In the genomic region with DNA sequence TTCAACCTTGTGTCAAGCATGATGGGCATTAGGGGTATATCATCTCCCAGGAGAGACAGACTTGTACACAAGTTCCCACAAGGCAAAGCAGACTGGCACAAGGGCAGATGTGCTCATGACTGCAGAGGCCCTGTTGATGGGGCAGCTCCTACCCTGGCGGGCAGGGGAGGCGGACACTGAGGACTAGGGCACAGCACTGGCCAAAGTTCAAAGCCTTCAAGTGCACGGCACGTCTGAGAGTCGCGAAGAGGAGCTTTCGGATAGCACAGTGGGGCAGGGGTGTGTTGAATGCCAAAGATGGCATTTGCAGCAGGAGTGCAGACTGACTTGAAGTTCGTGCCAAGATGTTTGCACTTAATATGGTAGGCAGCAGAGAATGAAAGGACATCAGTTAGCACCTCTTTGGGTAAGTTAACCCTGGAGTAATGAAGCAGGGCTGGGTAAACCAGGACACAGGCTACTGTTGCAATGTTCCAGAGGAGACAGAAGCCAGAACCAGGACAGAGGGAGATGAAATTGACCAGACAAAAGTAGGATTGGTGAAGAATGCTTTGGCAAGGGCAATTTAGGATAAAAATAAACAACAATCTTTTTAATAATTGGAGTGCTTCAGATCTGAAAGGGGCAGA, we compare ENCODE assay signal across 18 cellular contexts. TPM values are rescaled to one million over a fixed set of nuclear protein-coding genes. Genes with fewer than 3 reads are reported as not detected.
DNase-seq lines count a peak whose midpoint lies in the region; ATAC-seq and TF ChIP-seq lines count a peak whose summit lies in the region.
"Had no signal": no experiment of that assay in that cellular context is flagged by ENCODE, and none has a peak within 500 bp of the region (broad histone marks: within the 10 kb centered on the region; RNA-seq: fewer than 3 reads in every experiment).

No MANE protein-coding gene starts in this region.

- TF ChIP-seq POLR2A in IMR-90 (IDR thresholded peaks at IDR 0.05; ENCODE audit: low read depth, low read length) (no peak), heart left ventricle (IDR thresholded peaks at IDR 0.05) (no peak)

- H3K9me1 ChIP-seq in IMR-90 (ENCODE audit: insufficient read depth, low read length) = peaks cover 4% of the 10 kb centered on the region

- H4K91ac ChIP-seq in IMR-90 (ENCODE audit: insufficient read depth, low read depth, low read length) = no peak overlapping the region

- no peak overlapping the region for H4K8ac ChIP-seq in IMR-90 (ENCODE audit: low read depth in 2 of 2, low read length in 2 of 2)

- no peak overlapping the region for H2AK9ac ChIP-seq in IMR-90 (replicated peaks; ENCODE audit: low read depth, low read length, poor library complexity)

- no peak overlapping the region for H3K9ac ChIP-seq in IMR-90 (ENCODE audit: low read depth, low read length)
- H3K9ac ChIP-seq: BLaER1 had no signal

- no peak overlapping the region for H2BK5ac ChIP-seq in IMR-90 (ENCODE audit: low read depth, low read length, poor library complexity, severe bottlenecking)

- ATAC-seq in IMR-90 (ENCODE audit: low read depth) (no peak), heart left ventricle (peak; percentile 76 to 91 (median 86)), HG03469 (IDR thresholded peaks at IDR 0.05; ENCODE audit: unreplicated experiment) (no peak)
- peak; percentile 24 for ATAC-seq in stimulated activated effector memory CD8-positive, alpha-beta T cell treated with anti-CD3 and anti-CD28 coated beads, Interleukin-12 subunit alpha, Interleukin-12 subunit beta, amount 100 ng/mL, for 72 hours

- H3K4me1 ChIP-seq in IMR-90 (ENCODE audit: control insufficient read depth, insufficient read depth, low read length) (peaks cover under 1% of the 10 kb centered on the region; the same call in 1 of the 2 replicates), heart left ventricle (peaks cover 0 to 41% (median 14%) of the 10 kb centered on the region in 12 donors)
- H3K4me1 ChIP-seq: HAP-1 had no signal

- H3K27ac ChIP-seq in IMR-90 (ENCODE audit: insufficient read depth, low read length) (no peak overlapping the region), heart left ventricle (peak overlapping the region in 8 of 12 donors; percentile 2 to 94 (median 48))
- H3K27ac ChIP-seq: BLaER1 had no signal

- no peak overlapping the region for H3K14ac ChIP-seq in IMR-90 (replicated peaks; ENCODE audit: low read depth, low read length)

- H3K4me3 ChIP-seq in IMR-90 (ENCODE audit: insufficient read depth, low read depth, low read length) (no peak overlapping the region), heart left ventricle (peak overlapping the region in 1 of 12 donors; percentile 2)
- H3K4me3 ChIP-seq: BLaER1, HAP-1 had no signal

- no peaks in the 10 kb centered on the region for H3K4me1 Mint-ChIP-seq in stimulated activated effector memory CD8-positive, alpha-beta T cell treated with anti-CD3 and anti-CD28 coated beads, Interleukin-12 subunit alpha, Interleukin-12 subunit beta, amount 100 ng/mL, for 72 hours

- H3K36me3 Mint-ChIP-seq in stimulated activated effector memory CD8-positive, alpha-beta T cell treated with anti-CD3 and anti-CD28 coated beads, Interleukin-12 subunit alpha, Interleukin-12 subunit beta, amount 100 ng/mL, for 72 hours = no peaks in the 10 kb centered on the region
- H3K36me3 Mint-ChIP-seq: CD4-positive, alpha-beta memory T cell had no signal

- WGBS in IMR-90 (ENCODE audit: extremely low coverage in 2 of 2, insufficient read length in 1 of 2), 2 experiments = 85% methylated on average over 7 of the region's 8 CpGs; no CpG with 5 or more reads in 1 of the 2 experiments
- WGBS in heart left ventricle, 4 donors = 48 to 78% (median 65%) methylated on average over 8 of the region's 8 CpGs

- no peak overlapping the region for H3K23ac ChIP-seq in IMR-90 (ENCODE audit: low read depth, low read length)

- peaks cover 4% of the 10 kb centered on the region; the same call in 1 of the 2 replicates for H3K9me3 ChIP-seq in IMR-90 (ENCODE audit: control insufficient read depth, insufficient read depth, low read length)
- no peaks in the 10 kb centered on the region for H3K9me3 ChIP-seq in heart left ventricle
- H3K9me3 ChIP-seq: BLaER1, HAP-1 had no signal

- H3K4me2 ChIP-seq in IMR-90 (ENCODE audit: low read depth, low read length) = no peak overlapping the region
- H3K4me2 ChIP-seq: BLaER1 had no signal

- H3K56ac ChIP-seq in IMR-90 (ENCODE audit: extremely low read depth, insufficient read depth, low read length) = no peak overlapping the region

- peaks cover 0 to under 1% of the 10 kb centered on the region in 2 experiments; a peak in 2 of 4 replicates for H3K79me1 ChIP-seq in IMR-90 (ENCODE audit: low read depth in 1 of 2, low read length in 2 of 2)

- H3K4me3 Mint-ChIP-seq in stimulated activated effector memory CD8-positive, alpha-beta T cell treated with anti-CD3 and anti-CD28 coated beads, Interleukin-12 subunit alpha, Interleukin-12 subunit beta, amount 100 ng/mL, for 72 hours = no peak overlapping the region
- H3K4me3 Mint-ChIP-seq: CD4-positive, alpha-beta memory T cell had no signal

- H2AFZ ChIP-seq in IMR-90 (replicated peaks; ENCODE audit: low read length, poor library complexity) = no peak overlapping the region

- H4K5ac ChIP-seq in IMR-90 (ENCODE audit: low read depth, low read length) = no peak overlapping the region

- no peak overlapping the region for H2AK5ac ChIP-seq in IMR-90 (ENCODE audit: low read depth, low read length)

- no peaks in the 10 kb centered on the region for H4K20me1 ChIP-seq in IMR-90 (ENCODE audit: insufficient read depth, low read length)
- H4K20me1 ChIP-seq: BLaER1 had no signal

- no peak overlapping the region for H3K27ac Mint-ChIP-seq in stimulated activated effector memory CD8-positive, alpha-beta T cell treated with anti-CD3 and anti-CD28 coated beads, Interleukin-12 subunit alpha, Interleukin-12 subunit beta, amount 100 ng/mL, for 72 hours
- H3K27ac Mint-ChIP-seq: CD4-positive, alpha-beta memory T cell had no signal

- H3K18ac ChIP-seq in IMR-90 (ENCODE audit: low read depth, low read length) = no peak overlapping the region

- no peak for TF ChIP-seq RAD21 in IMR-90 (IDR thresholded peaks at IDR 0.05; ENCODE audit: low read length)

- no peak overlapping the region for H2BK120ac ChIP-seq in IMR-90 (ENCODE audit: low read depth, low read length)

- intact Hi-C loops in IMR-90 (cut with micrococcal nuclease) = no loop called here
- intact Hi-C loops in heart left ventricle (cut with DNase I) = no loop called here

- H3K9me3 Mint-ChIP-seq in stimulated activated effector memory CD8-positive, alpha-beta T cell treated with anti-CD3 and anti-CD28 coated beads, Interleukin-12 subunit alpha, Interleukin-12 subunit beta, amount 100 ng/mL, for 72 hours = no peaks in the 10 kb centered on the region

- BruUV-seq in IMR-90 (replicated peaks; lab: Mats Ljungman, UMichigan) = no TSS peak

- no peaks in the 10 kb centered on the region for H3K36me3 ChIP-seq in IMR-90 (ENCODE audit: control insufficient read depth, insufficient read depth, low read length)
- H3K36me3 ChIP-seq in heart left ventricle = no peaks in the 10 kb centered on the region
- H3K36me3 ChIP-seq: BLaER1, HAP-1 had no signal

- TF ChIP-seq CTCF in IMR-90 (conservative IDR thresholded peaks at IDR 0.05; ENCODE audit: low read depth, low read length) (no peak), heart left ventricle (IDR thresholded peaks at IDR 0.05) (no peak)

- DNase-seq in IMR-90 (no peak), heart left ventricle (peak in 3 of 5 donors; percentile 27 to 71 (median 70)), myocyte (ENCODE audit: low read depth) (peak; percentile 26), activated gamma-delta T cell treated with Interleukin-2 at 50 U/mL for 16 hours (no peak)
- no peak for DNase-seq in stimulated activated effector memory CD8-positive, alpha-beta T cell treated with anti-CD3 and anti-CD28 coated beads, Interleukin-12 subunit alpha, Interleukin-12 subunit beta, amount 100 ng/mL, for 72 hours (ENCODE audit: low spot score in 2 of 2)
- DNase-seq in stimulated activated CD4-positive, alpha-beta T cell treated with anti-CD3 and anti-CD28 coated beads, Interleukin-2, amount 100 ng/mL, for 48 hours = no peak
- DNase-seq: CD4-positive, alpha-beta memory T cell; DMS153; GDM1; MM.1S; NCI-H1092; NCI-H1436 treated with DMSO at 0.1 percent for 48 hours; NCI-H2081; NCI-H446 treated with DMSO at 0.1 percent for 48 hours; SIG-M5 had no signal

- in situ Hi-C loops in IMR-90 (cut with MboI; ENCODE audit: low sequenced_read_pairs) = no loop called here

- no peak overlapping the region for H2BK20ac ChIP-seq in IMR-90 (ENCODE audit: low read depth, low read length)

- POLR2A ChIA-PET in IMR-90 (lab: Charles Lee; ENCODE audit: unreplicated experiment) = interaction anchor here (0.6 kb wide), 1 partner anchor 10 kb away, joined by 3 read pairs; no protein-coding TSS in a partner anchor

- H3K27me3 ChIP-seq in IMR-90 (ENCODE audit: control insufficient read depth, insufficient read depth, low read length) = no peaks in the 10 kb centered on the region
- H3K27me3 ChIP-seq in heart left ventricle = peaks cover 0 to 1% (median 0%) of the 10 kb centered on the region in 9 donors
- H3K27me3 ChIP-seq: BLaER1 had no signal

- H2BK15ac ChIP-seq in IMR-90 (ENCODE audit: low read depth, low read length) = 0 out of 3 replicates have a peak overlapping the region, but pooled peaks have one; percentile 3

- dilution Hi-C loops in IMR-90 (cut with HindIII; ENCODE audit: low sequenced_read_pairs, unreplicated experiment) = no loop called here

- CTCF ChIA-PET in IMR-90 (lab: Yijun Ruan, JAX) = no interaction called here

- H3K4ac ChIP-seq in IMR-90 (ENCODE audit: low read depth, low read length) = no peak overlapping the region

TF ChIP-seq in IMR-90, 13 proteins besides CTCF, POLR2A, EP300 and RAD21:
- TF ChIP-seq, protein P1, sequence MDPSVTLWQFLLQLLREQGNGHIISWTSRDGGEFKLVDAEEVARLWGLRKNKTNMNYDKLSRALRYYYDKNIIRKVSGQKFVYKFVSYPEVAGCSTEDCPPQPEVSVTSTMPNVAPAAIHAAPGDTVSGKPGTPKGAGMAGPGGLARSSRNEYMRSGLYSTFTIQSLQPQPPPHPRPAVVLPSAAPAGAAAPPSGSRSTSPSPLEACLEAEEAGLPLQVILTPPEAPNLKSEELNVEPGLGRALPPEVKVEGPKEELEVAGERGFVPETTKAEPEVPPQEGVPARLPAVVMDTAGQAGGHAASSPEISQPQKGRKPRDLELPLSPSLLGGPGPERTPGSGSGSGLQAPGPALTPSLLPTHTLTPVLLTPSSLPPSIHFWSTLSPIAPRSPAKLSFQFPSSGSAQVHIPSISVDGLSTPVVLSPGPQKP (IDR thresholded peaks at IDR 0.05; ENCODE audit: borderline replicate concordance, low read depth, low read length) = no peak
- TF ChIP-seq BHLHE40 (IDR thresholded peaks at IDR 0.05; ENCODE audit: low read depth, low read length) (no peak), RFX5 (IDR thresholded peaks at IDR 0.05; ENCODE audit: low read depth, low read length) (no peak), CEBPB (IDR thresholded peaks at IDR 0.05; ENCODE audit: low read depth, low read length) (no peak)
TF ChIP-seq in IMR-90: peak in this region for 0.

RNA-seq across cellular contexts. Expression of gene EML1, which starts 6.7 kb away (rescaled TPM):
- total RNA-seq in IMR-90 (2012; rRNA removed) (34.4 and 42.3 TPM in 2 replicates), heart left ventricle (10 to 100 TPM; 26.4 to 49.7 (median 41.5) TPM), myocyte (20.8 and 24.1 TPM in 2 replicates)
- polyA plus RNA-seq in IMR-90 (2012; rRNA removed) (11.6 and 14.0 TPM in 2 replicates), heart left ventricle (10 to 100 TPM in 1 of 2 donors, 1 to 10 TPM in 1; 7.4 to 18.2 TPM)
- polyA plus RNA-seq in IMR-90 (2012; cell fraction: cytosol; rRNA removed) = 10.6 and 11.1 TPM in 2 replicates
- polyA plus RNA-seq in IMR-90 (2012; cell fraction: nucleus; rRNA removed; ENCODE audit: low replicate concordance) = 9.4 and 14.7 TPM in 2 replicates
- 18.0 TPM for polyA plus RNA-seq in myocyte (2012)
- polyA plus RNA-seq: CD4-positive, alpha-beta memory T cell had no signal

Comparison
In these comparisons a context has a peak if more than half of its experiments do, and no peak if none do; other contexts are left out.
1. ATAC-seq: peak in heart left ventricle (4 of 4) and stimulated activated effector memory CD8-positive, alpha-beta T cell treated with anti-CD3 and anti-CD28 coated beads, Interleukin-12 subunit alpha, Interleukin-12 subunit beta, amount 100 ng/mL, for 72 hours (single experiment); none in IMR-90 (single experiment) and HG03469 (single experiment).
2. DNase-seq: peak in heart left ventricle (3 of 5) and myocyte (single experiment); none in IMR-90 (single experiment), stimulated activated effector memory CD8-positive, alpha-beta T cell treated with anti-CD3 and anti-CD28 coated beads, Interleukin-12 subunit alpha, Interleukin-12 subunit beta, amount 100 ng/mL, for 72 hours (0 of 2), stimulated activated CD4-positive, alpha-beta T cell treated with anti-CD3 and anti-CD28 coated beads, Interleukin-2, amount 100 ng/mL, for 48 hours (0 of 2) and activated gamma-delta T cell treated with Interleukin-2 at 50 U/mL for 16 hours (single experiment).